In the genomic region with DNA sequence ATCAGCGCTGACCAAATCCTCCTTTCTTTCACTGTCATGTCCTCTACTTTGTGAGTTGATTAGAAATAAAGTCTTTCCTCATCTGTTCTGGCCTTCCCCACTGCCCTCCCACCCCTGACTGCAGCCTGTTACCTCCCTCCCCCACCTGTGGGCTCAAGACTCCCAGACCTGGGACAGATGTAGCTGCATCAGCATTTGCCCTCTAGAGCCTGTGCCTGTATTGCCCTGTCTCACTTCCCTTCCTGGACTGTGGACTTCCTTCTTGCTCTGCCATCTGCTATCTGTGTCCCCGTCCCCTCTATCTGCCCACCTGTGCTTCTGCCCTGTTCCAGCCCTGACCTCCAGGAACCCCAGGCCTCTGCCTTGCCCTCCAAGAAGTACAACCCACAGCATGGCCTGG, we compare ENCODE assay signal across 15 cellular contexts.
DNase-seq lines count a peak whose midpoint lies in the region; ATAC-seq, FAIRE-seq and TF ChIP-seq lines count a peak whose summit lies in the region.
"Had no signal": no experiment of that assay in that cellular context is flagged by ENCODE, and none has a peak within 500 bp of the region (broad histone marks: within the 10 kb centered on the region; RNA-seq: fewer than 3 reads in every experiment).

No MANE protein-coding gene starts in this region.

- H3K27ac Mint-ChIP-seq in natural killer cell treated with Interleukin-12 subunit alpha and Interleukin-12 subunit beta and Interleukin-15 and Interleukin-18, amount 100 ng/mL, for 72 hours, result no peak overlapping the region
- no peak overlapping the region for H3K27ac Mint-ChIP-seq in natural killer cell
- no peak overlapping the region for H3K27ac Mint-ChIP-seq in stimulated activated memory B cell treated with anti-CD40 and anti-IgM and Interleukin-4, amounts not matched to agents 10 μg/mL and 1 μg/mL and 100 μg/mL, for 72 hours
- H3K27ac Mint-ChIP-seq: CD4-positive, CD25-positive, alpha-beta regulatory T cell; GM23338 had no signal

- 0 out of 2 replicates have a peak overlapping the region, but pooled peaks have one; percentile 12 for H2AFZ ChIP-seq in GM12878 (ENCODE audit: control insufficient read depth, low read depth, low read length)
- H2AFZ ChIP-seq: GM23338 had no signal

- H3K4me1 ChIP-seq in GM12878 (ENCODE audit: control insufficient read depth, insufficient read depth, low read length), result no peaks in the 10 kb centered on the region
- H3K4me1 ChIP-seq: BLaER1 treated with 17β-estradiol and CSF1 and Interleukin-3, amounts not matched to agents 10 nM and 100 nM had no signal

- intact Hi-C loops in natural killer cell (cut with micrococcal nuclease), result no loop called here
- intact Hi-C loops in GM12878 (cut with micrococcal nuclease; ENCODE audit: unreplicated experiment), result no loop called here
- intact Hi-C loops in posterior vena cava (cut with DNase I), result no loop called here

- no peak for TF ChIP-seq CTCF in natural killer cell (IDR thresholded peaks at IDR 0.05)
- no peak for TF ChIP-seq CTCF in GM12878 (IDR thresholded peaks at IDR 0.05 in 2 of 3, conservative IDR thresholded peaks at IDR 0.05 in 1 of 3; ENCODE audit: control insufficient read depth in 2 of 3, extremely low read depth in 1 of 3, insufficient read depth in 1 of 3, low read depth in 3 of 3, low read length in 3 of 3)

- SMC1A ChIA-PET in GM12878 (lab: Charles Lee; ENCODE audit: uncharacterized antibody, unreplicated experiment), result no interaction called here

- TF ChIP-seq EP300 in GM12878 (IDR thresholded peaks at IDR 0.05; ENCODE audit: borderline replicate concordance in 1 of 2, control insufficient read depth in 1 of 2, low read depth in 2 of 2, low read length in 2 of 2), result no peak

- H3K4me3 Mint-ChIP-seq in natural killer cell treated with Interleukin-12 subunit alpha and Interleukin-12 subunit beta and Interleukin-15 and Interleukin-18, amount 100 ng/mL, for 72 hours, result no peak overlapping the region
- no peak overlapping the region for H3K4me3 Mint-ChIP-seq in natural killer cell
- H3K4me3 Mint-ChIP-seq in stimulated activated memory B cell treated with anti-CD40 and anti-IgM and Interleukin-4, amounts not matched to agents 10 μg/mL and 1 μg/mL and 100 μg/mL, for 72 hours, result no peak overlapping the region
- H3K4me3 Mint-ChIP-seq: CD4-positive, CD25-positive, alpha-beta regulatory T cell; GM23338 had no signal

- in situ Hi-C loops in GM12878 (cut with MboI), result no loop called here

- H3K9me3 ChIP-seq in GM12878 (replicated peaks; ENCODE audit: control insufficient read depth, insufficient read depth, low read length), result no peaks in the 10 kb centered on the region
- H3K9me3 ChIP-seq: BLaER1 treated with 17β-estradiol and CSF1 and Interleukin-3, amounts not matched to agents 10 nM and 100 nM had no signal

- no peak overlapping the region for H3K4me2 ChIP-seq in GM12878 (ENCODE audit: control insufficient read depth, insufficient read depth)
- H3K4me2 ChIP-seq: BLaER1 treated with 17β-estradiol and CSF1 and Interleukin-3, amounts not matched to agents 10 nM and 100 nM; GM23338 had no signal

- H3K9me3 Mint-ChIP-seq in natural killer cell treated with Interleukin-12 subunit alpha and Interleukin-12 subunit beta and Interleukin-15 and Interleukin-18, amount 100 ng/mL, for 72 hours, result no peaks in the 10 kb centered on the region
- H3K9me3 Mint-ChIP-seq in natural killer cell, result no peaks in the 10 kb centered on the region
- H3K9me3 Mint-ChIP-seq in stimulated activated memory B cell treated with anti-CD40 and anti-IgM and Interleukin-4, amounts not matched to agents 10 μg/mL and 1 μg/mL and 100 μg/mL, for 72 hours, result no peaks in the 10 kb centered on the region
- H3K9me3 Mint-ChIP-seq: CD4-positive, CD25-positive, alpha-beta regulatory T cell; GM23338 had no signal

- no peaks in the 10 kb centered on the region for H4K20me1 ChIP-seq in GM12878 (ENCODE audit: control insufficient read depth, insufficient read depth)
- H4K20me1 ChIP-seq: BLaER1 treated with 17β-estradiol and CSF1 and Interleukin-3, amounts not matched to agents 10 nM and 100 nM had no signal

- DNase-seq in natural killer cell treated with Interleukin-12 subunit alpha and Interleukin-12 subunit beta and Interleukin-15 and Interleukin-18, amount 100 ng/mL, for 72 hours (ENCODE audit: low spot score), result no peak
- DNase-seq in natural killer cell, result no peak
- DNase-seq in NAMALWA (ENCODE audit: low spot score), result peak; percentile 4
- no peak for DNase-seq in GM12878 (ENCODE audit: low read depth, low spot score)
- DNase-seq in iPS-NIHi11 (ENCODE audit: low spot score), result no peak
- DNase-seq in posterior vena cava (ENCODE audit: low spot score), result no peak
- DNase-seq in medulla oblongata (ENCODE audit: extremely low spot score), result no peak
- DNase-seq: ACHN; CD4-positive, CD25-positive, alpha-beta regulatory T cell; DMS53; GF-D8; H7 had no signal

- no peak overlapping the region for H3K4me3 ChIP-seq in GM12878
- H3K4me3 ChIP-seq: BLaER1 treated with 17β-estradiol and CSF1 and Interleukin-3, amounts not matched to agents 10 nM and 100 nM; GM23338 had no signal

- no peaks in the 10 kb centered on the region for H3K4me1 Mint-ChIP-seq in natural killer cell treated with Interleukin-12 subunit alpha and Interleukin-12 subunit beta and Interleukin-15 and Interleukin-18, amount 100 ng/mL, for 72 hours (ENCODE audit: low read depth in 2 of 2)
- H3K4me1 Mint-ChIP-seq in natural killer cell, result peaks cover 0 to 5% of the 10 kb centered on the region in 2 donors
- H3K4me1 Mint-ChIP-seq in stimulated activated memory B cell treated with anti-CD40 and anti-IgM and Interleukin-4, amounts not matched to agents 10 μg/mL and 1 μg/mL and 100 μg/mL, for 72 hours, result peaks cover 6% of the 10 kb centered on the region
- H3K4me1 Mint-ChIP-seq: CD4-positive, CD25-positive, alpha-beta regulatory T cell had no signal

- TF ChIP-seq RAD21 in GM12878 (IDR thresholded peaks at IDR 0.05; ENCODE audit: insufficient read depth, low read depth, low read length), result no peak

- FAIRE-seq in GM12878 (lab: Jason Lieb, UNC), result no peak

- no peak for TF ChIP-seq POLR2A in GM12878 (IDR thresholded peaks at IDR 0.05; ENCODE audit: low read depth, low read length)

- H3K36me3 Mint-ChIP-seq in natural killer cell treated with Interleukin-12 subunit alpha and Interleukin-12 subunit beta and Interleukin-15 and Interleukin-18, amount 100 ng/mL, for 72 hours, result no peaks in the 10 kb centered on the region
- no peaks in the 10 kb centered on the region for H3K36me3 Mint-ChIP-seq in natural killer cell
- no peaks in the 10 kb centered on the region for H3K36me3 Mint-ChIP-seq in stimulated activated memory B cell treated with anti-CD40 and anti-IgM and Interleukin-4, amounts not matched to agents 10 μg/mL and 1 μg/mL and 100 μg/mL, for 72 hours
- H3K36me3 Mint-ChIP-seq: CD4-positive, CD25-positive, alpha-beta regulatory T cell had no signal

- WGBS in GM12878 (ENCODE audit: insufficient coverage, insufficient replicate concordance, low lambda C conversion rate, missing lambda C conversion rate), result 47% methylated on average over 2 of the region's 2 CpGs

- peaks cover 13 to 18% of the 10 kb centered on the region in 2 donors for H3K27me3 Mint-ChIP-seq in natural killer cell treated with Interleukin-12 subunit alpha and Interleukin-12 subunit beta and Interleukin-15 and Interleukin-18, amount 100 ng/mL, for 72 hours
- H3K27me3 Mint-ChIP-seq in natural killer cell (ENCODE audit: low read depth in 2 of 2), result peaks cover 6 to 12% of the 10 kb centered on the region in 2 donors
- peaks cover 5% of the 10 kb centered on the region for H3K27me3 Mint-ChIP-seq in stimulated activated memory B cell treated with anti-CD40 and anti-IgM and Interleukin-4, amounts not matched to agents 10 μg/mL and 1 μg/mL and 100 μg/mL, for 72 hours
- H3K27me3 Mint-ChIP-seq: CD4-positive, CD25-positive, alpha-beta regulatory T cell had no signal

- no peak overlapping the region for H3K27ac ChIP-seq in GM12878 (ENCODE audit: control insufficient read depth, insufficient read depth)
- H3K27ac ChIP-seq: BLaER1 treated with 17β-estradiol and CSF1 and Interleukin-3, amounts not matched to agents 10 nM and 100 nM had no signal

- peak; percentile 11 to 34 for ATAC-seq in natural killer cell treated with Interleukin-12 subunit alpha and Interleukin-12 subunit beta and Interleukin-15 and Interleukin-18, amount 100 ng/mL, for 72 hours
- no peak for ATAC-seq in natural killer cell
- peak; percentile 16; the same call in 1 of the 3 replicates for ATAC-seq in GM12878
- peak; percentile 42 for ATAC-seq in stimulated activated memory B cell treated with anti-CD40 and anti-IgM and Interleukin-4, amounts not matched to agents 10 μg/mL and 1 μg/mL and 100 μg/mL, for 72 hours
- ATAC-seq: GM23338 had no signal

- CTCF ChIA-PET in GM12878 (lab: Yijun Ruan, JAX), result no interaction called here

- no TSS peak for BruUV-seq in GM12878 (replicated peaks; lab: Mats Ljungman, UMichigan)

- no peak overlapping the region for H3K9ac ChIP-seq in GM12878 (ENCODE audit: control insufficient read depth, insufficient read depth, low read length)
- H3K9ac ChIP-seq: BLaER1 treated with 17β-estradiol and CSF1 and Interleukin-3, amounts not matched to agents 10 nM and 100 nM had no signal

- POLR2A ChIA-PET in GM12878 (lab: Charles Lee), result no interaction called here

- no peaks in the 10 kb centered on the region; a peak in 1 of 4 replicates for H3K36me3 ChIP-seq in GM12878 (ENCODE audit: control insufficient read depth in 2 of 2, insufficient read depth in 2 of 2, low read length in 1 of 2)
- H3K36me3 ChIP-seq: BLaER1 treated with 17β-estradiol and CSF1 and Interleukin-3, amounts not matched to agents 10 nM and 100 nM had no signal

- RAD21 ChIA-PET in GM12878 (lab: Charles Lee; ENCODE audit: unreplicated experiment), result no interaction called here

- H3K79me2 ChIP-seq in GM12878 (ENCODE audit: control insufficient read depth, insufficient read depth, low read length), result no peaks in the 10 kb centered on the region

- no peaks in the 10 kb centered on the region for H3K27me3 ChIP-seq in GM12878 (replicated peaks in 1 of 2; ENCODE audit: control insufficient read depth in 2 of 2, insufficient read depth in 2 of 2, low read length in 1 of 2)
- H3K27me3 ChIP-seq: BLaER1 treated with 17β-estradiol and CSF1 and Interleukin-3, amounts not matched to agents 10 nM and 100 nM had no signal

TF ChIP-seq in GM12878, 131 proteins besides CTCF, POLR2A, EP300 and RAD21 (continues in another document):
- TF ChIP-seq PAX8 (IDR thresholded peaks at IDR 0.05) (no peak), SIN3A (IDR thresholded peaks at IDR 0.05; ENCODE audit: low read depth, low read length) (no peak), NFYA (IDR thresholded peaks at IDR 0.05; ENCODE audit: borderline replicate concordance, low read depth, low read length) (no peak)

Comparison
In these comparisons a context has a peak if more than half of its experiments do, and no peak if none do; other contexts are left out.
1. ATAC-seq: peak in natural killer cell treated with Interleukin-12 subunit alpha and Interleukin-12 subunit beta and Interleukin-15 and Interleukin-18, amount 100 ng/mL, for 72 hours (2 of 2), GM12878 (single experiment) and stimulated activated memory B cell treated with anti-CD40 and anti-IgM and Interleukin-4, amounts not matched to agents 10 μg/mL and 1 μg/mL and 100 μg/mL, for 72 hours (single experiment); none in natural killer cell (0 of 3).